Comparison of ENCODE assay signal across 1 cellular context in genomic region chr7:81676813-81677212, GRCh38.
TF ChIP-seq lines count a peak whose summit lies in the region.

No MANE protein-coding gene starts in this region.

TF ChIP-seq in GM23338, 12 proteins besides CTCF, POLR2A, EP300 and RAD21 (continued from another document):
- TF ChIP-seq ZNF462 (CRISPR knock-in tag; IDR thresholded peaks at IDR 0.05): no peak
- no peak for TF ChIP-seq EZH2 (IDR thresholded peaks at IDR 0.05; ENCODE audit: low read depth, unreplicated experiment)
